In genomic region chr11:353315-353857, GRCh38 we compare ENCODE assay signal across 8 cellular contexts. TPM values are rescaled to one million over a fixed set of nuclear protein-coding genes. Genes with fewer than 3 reads are reported as not detected.
DNase-seq lines count a peak whose midpoint lies in the region; ATAC-seq and TF ChIP-seq lines count a peak whose summit lies in the region.

No MANE protein-coding gene starts in this region.

- H3K4me1 ChIP-seq in gastrocnemius medialis = peaks cover 24 to 29% of the 10 kb centered on the region in 2 donors

- H3K27ac ChIP-seq in gastrocnemius medialis = peak overlapping the region; percentile 91 to 93 (median 92)

- in situ Hi-C loops in gastrocnemius medialis (cut with MboI; ENCODE audit: low sequenced_read_pairs in 4 of 4) = loop anchor here in 2 of 4 donors (5.0 to 10.0 kb wide), 2 partner anchors 41 to 49 kb away; partner anchors contain the start of genes IFITM1 (in 1 of the 2) and IFITM2 (in 1 of the 2)

- H3K27me3 ChIP-seq in H7 (ENCODE audit: control insufficient read depth, insufficient read depth, low read length) (no peaks in the 10 kb centered on the region), gastrocnemius medialis (peaks cover 0 to 1% (median 0%) of the 10 kb centered on the region in 3 donors)

- TF ChIP-seq CTCF in gastrocnemius medialis (IDR thresholded peaks at IDR 0.05 in 4 of 5, conservative IDR thresholded peaks at IDR 0.05 in 1 of 5) = no peak

- no peaks in the 10 kb centered on the region for H3K36me3 ChIP-seq in H7 (replicated peaks; ENCODE audit: control insufficient read depth, insufficient read depth, low read length)
- no peaks in the 10 kb centered on the region for H3K36me3 ChIP-seq in gastrocnemius medialis

- no peaks in the 10 kb centered on the region for H3K9me3 ChIP-seq in gastrocnemius medialis

- ATAC-seq in gastrocnemius medialis (peak; percentile 68 to 73), GM21447 (IDR thresholded peaks at IDR 0.05; ENCODE audit: unreplicated experiment) (no peak), GM18909 (IDR thresholded peaks at IDR 0.05; ENCODE audit: poor library complexity, unreplicated experiment) (no peak)

- DNase-seq in H7 (peak; percentile 65), amygdala (lab: John Stamatoyannopoulos, UW) (peak in 36 of 56 donors; percentile 34 to 85 (median 64)), hippocampal formation (lab: John Stamatoyannopoulos, UW) (peak; percentile 42 to 50), gastrocnemius medialis (peak; percentile 60 to 77), NCI-H1105 (lab: John Stamatoyannopoulos, UW) (no peak)
- DNase-seq in stimulated activated CD4-positive, alpha-beta T cell treated with anti-CD3 and anti-CD28 coated beads, Interleukin-2, amount 100 ng/mL, for 24 hours = no peak

- H3K4me3 ChIP-seq in H7 (ENCODE audit: insufficient read depth, low read depth, low read length) (no peak overlapping the region), gastrocnemius medialis (peak overlapping the region in 2 of 4 donors; percentile 10 to 13)

- intact Hi-C loops in gastrocnemius medialis (cut with DNase I; ENCODE audit: low total_unique reads) = loop anchor here (2.0 to 10.0 kb wide), 3 partner anchors 37 to 146 kb away; partner anchors contain the start of genes BET1L and RIC8A

- peak in 1 of 2 donors; percentile 56 for TF ChIP-seq POLR2A in gastrocnemius medialis (IDR thresholded peaks at IDR 0.05)

RNA-seq across cellular contexts. Expression of gene B4GALNT4, which starts 15.9 kb away (rescaled TPM):
- 56.0 and 62.6 TPM in 2 replicates for total RNA-seq in H7 (2014; rRNA removed; shearing (Covaris generic))
- not detected for total RNA-seq in gastrocnemius medialis

RNA-seq across cellular contexts. Expression of gene IFITM3, which starts 32.7 kb away (rescaled TPM):
- total RNA-seq in H7 (2014; rRNA removed; shearing (Covaris generic)) = 278 and 328 TPM in 2 replicates
- 10 to 100 TPM; 46.3 to 83.6 (median 63.2) TPM for total RNA-seq in gastrocnemius medialis

RNA-seq across cellular contexts. Expression of gene IFITM1, which starts 39.5 kb away (rescaled TPM):
- total RNA-seq in H7 (2014; rRNA removed; shearing (Covaris generic)) = 1,398 and 1,404 TPM in 2 replicates
- total RNA-seq in gastrocnemius medialis = 100 to 1,000 TPM in 1 of 4 donors, 10 to 100 TPM in 3; 47.8 to 103 (median 80.5) TPM

RNA-seq across cellular contexts. Expression of gene PKP3, which starts 40.6 kb away (rescaled TPM):
- total RNA-seq in H7 (2014; rRNA removed; shearing (Covaris generic)) = 2.1 and 3.6 TPM in 2 replicates
- 1 to 10 TPM in 1 of 4 donors, under 1 TPM in 1, not detected in 2; 0.55 to 1.3 TPM for total RNA-seq in gastrocnemius medialis

RNA-seq across cellular contexts. Expression of gene IFITM2, which starts 45.8 kb away (rescaled TPM):
- total RNA-seq in H7 (2014; rRNA removed; shearing (Covaris generic)) = 374 and 379 TPM in 2 replicates
- 10 to 100 TPM; 37.8 to 80.9 (median 44.9) TPM for total RNA-seq in gastrocnemius medialis

Comparison
In these comparisons a context has a peak if more than half of its experiments do, and no peak if none do; other contexts are left out.
1. DNase-seq: peak in H7 (single experiment), amygdala (36 of 56), hippocampal formation (2 of 2) and gastrocnemius medialis (2 of 2); none in NCI-H1105 (single experiment) and stimulated activated CD4-positive, alpha-beta T cell treated with anti-CD3 and anti-CD28 coated beads, Interleukin-2, amount 100 ng/mL, for 24 hours (0 of 2).
2. ATAC-seq: peak in gastrocnemius medialis (2 of 2); none in GM21447 (single experiment) and GM18909 (single experiment).
3. RNA of gene B4GALNT4, which starts 15.9 kb away (total RNA-seq): 56.0 to 62.6 TPM in H7; not detected in gastrocnemius medialis; every median in the first group is over 10 times any median in the second.
4. RNA of gene IFITM1, which starts 39.5 kb away (total RNA-seq): 1,398 to 1,404 TPM in H7; 47.8 to 103 TPM in gastrocnemius medialis; every median in the first group is over 10 times any median in the second.